ENCODE assay signal across 9 cellular contexts in the genomic region with DNA sequence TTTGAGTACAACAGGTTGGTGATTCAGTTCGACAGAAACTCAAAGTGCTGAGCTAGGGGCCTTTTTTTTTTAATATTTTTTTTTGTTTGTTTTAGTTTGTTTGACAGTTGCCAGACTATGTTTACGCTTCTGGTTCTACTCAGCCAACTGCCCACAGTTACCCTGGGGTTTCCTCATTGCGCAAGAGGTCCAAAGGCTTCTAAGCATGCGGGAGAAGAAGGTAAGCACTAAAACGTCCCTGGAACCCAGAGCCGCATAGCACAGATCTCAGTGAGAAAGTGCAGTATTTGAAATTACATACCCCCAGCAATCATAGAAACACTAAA. TPM values are rescaled to one million over a fixed set of nuclear protein-coding genes. Genes with fewer than 3 reads are reported as not detected.
DNase-seq lines count a peak whose midpoint lies in the region; ATAC-seq, FAIRE-seq and TF ChIP-seq lines count a peak whose summit lies in the region.
"Had no signal": no experiment of that assay in that cellular context is flagged by ENCODE, and none has a peak within 500 bp of the region (broad histone marks: within the 10 kb centered on the region; RNA-seq: fewer than 3 reads in every experiment).

No MANE protein-coding gene starts in this region.

- H3K18ac ChIP-seq in IMR-90 (ENCODE audit: low read depth, low read length) = no peak overlapping the region

- no peak for TF ChIP-seq POLR2A in IMR-90 (IDR thresholded peaks at IDR 0.05; ENCODE audit: low read depth, low read length)
- TF ChIP-seq POLR2A in GM12878 (IDR thresholded peaks at IDR 0.05; ENCODE audit: low read depth, low read length) = no peak

- no peak overlapping the region for H2BK15ac ChIP-seq in IMR-90 (ENCODE audit: low read depth, low read length)

- TF ChIP-seq RAD21 in IMR-90 (IDR thresholded peaks at IDR 0.05; ENCODE audit: low read length) = no peak
- TF ChIP-seq RAD21 in GM12878 (IDR thresholded peaks at IDR 0.05; ENCODE audit: insufficient read depth, low read depth, low read length) = no peak

- no peak overlapping the region for H4K8ac ChIP-seq in IMR-90 (ENCODE audit: low read depth in 2 of 2, low read length in 2 of 2)

- H3K9me1 ChIP-seq in IMR-90 (ENCODE audit: insufficient read depth, low read length) = no peaks in the 10 kb centered on the region

- H3K56ac ChIP-seq in IMR-90 (ENCODE audit: extremely low read depth, insufficient read depth, low read length) = no peak overlapping the region

- H3K36me3 Mint-ChIP-seq in T-helper 1 cell treated with Interleukin-12 subunit alpha and Interleukin-12 subunit beta and Interleukin-4 antibody, amounts not matched to agents 30 μg/mL and 1 μg/mL, for 36 hours (ENCODE audit: low read depth) = no peaks in the 10 kb centered on the region

- no peak overlapping the region for H4K5ac ChIP-seq in IMR-90 (ENCODE audit: low read depth, low read length)

- H3K27me3 ChIP-seq in IMR-90 (ENCODE audit: control insufficient read depth, insufficient read depth, low read length) (peaks cover 45% of the 10 kb centered on the region), GM12878 (replicated peaks in 1 of 2; ENCODE audit: control insufficient read depth in 2 of 2, insufficient read depth in 2 of 2, low read length in 1 of 2) (no peaks in the 10 kb centered on the region; a peak in 1 of 4 replicates), tibial artery (peaks cover 0 to 13% of the 10 kb centered on the region in 2 donors)
- H3K27me3 ChIP-seq: adrenal gland had no signal

- CTCF ChIA-PET in IMR-90 (lab: Yijun Ruan, JAX) = interaction anchor here (0.6 kb wide), 1 partner anchor 63 kb away, joined by 3 read pairs; no protein-coding TSS in a partner anchor
- CTCF ChIA-PET in GM12878 (lab: Yijun Ruan, JAX) = interaction anchor here (0.6 to 1.7 kb wide), 5 partner anchors 11 to 64 kb away, joined by 3 to 8 read pairs (median 6); no protein-coding TSS in a partner anchor

- peaks cover 23% of the 10 kb centered on the region for H3K27me3 Mint-ChIP-seq in T-helper 1 cell treated with Interleukin-12 subunit alpha and Interleukin-12 subunit beta and Interleukin-4 antibody, amounts not matched to agents 30 μg/mL and 1 μg/mL, for 36 hours (ENCODE audit: low read depth)

- H3K27ac ChIP-seq in IMR-90 (ENCODE audit: insufficient read depth, low read length) = no peak overlapping the region
- no peak overlapping the region for H3K27ac ChIP-seq in GM12878 (ENCODE audit: control insufficient read depth, insufficient read depth)
- no peak overlapping the region for H3K27ac ChIP-seq in tibial artery

- H3K9me3 ChIP-seq in IMR-90 (ENCODE audit: control insufficient read depth, insufficient read depth, low read length) (no peaks in the 10 kb centered on the region), GM12878 (replicated peaks; ENCODE audit: control insufficient read depth, insufficient read depth, low read length) (no peaks in the 10 kb centered on the region), tibial artery (no peaks in the 10 kb centered on the region)
- H3K9me3 ChIP-seq: adrenal gland had no signal

- RAD21 ChIA-PET in GM12878 (lab: Charles Lee; ENCODE audit: unreplicated experiment) = interaction anchor here (0.8 to 1.5 kb wide), 4 partner anchors 9 to 62 kb away, joined by 3 to 11 read pairs (median 4); a partner anchor contains a TSS

- TF ChIP-seq CTCF in IMR-90 (conservative IDR thresholded peaks at IDR 0.05; ENCODE audit: low read depth, low read length) (no peak), GM12878 (IDR thresholded peaks at IDR 0.05 in 2 of 3, conservative IDR thresholded peaks at IDR 0.05 in 1 of 3; ENCODE audit: control insufficient read depth in 2 of 3, extremely low read depth in 1 of 3, insufficient read depth in 1 of 3, low read depth in 3 of 3, low read length in 3 of 3) (no peak), tibial artery (IDR thresholded peaks at IDR 0.05) (no peak)

- H3K9ac ChIP-seq in IMR-90 (ENCODE audit: low read depth, low read length) (no peak overlapping the region), GM12878 (ENCODE audit: control insufficient read depth, insufficient read depth, low read length) (peak overlapping the region; percentile 90)

- SMC1A ChIA-PET in GM12878 (lab: Charles Lee; ENCODE audit: uncharacterized antibody, unreplicated experiment) = interaction anchor here (1.2 to 1.6 kb wide), 3 partner anchors 8 to 62 kb away, joined by 4 to 7 read pairs (median 5); a partner anchor contains a TSS

- H3K27ac Mint-ChIP-seq in T-helper 1 cell treated with Interleukin-12 subunit alpha and Interleukin-12 subunit beta and Interleukin-4 antibody, amounts not matched to agents 30 μg/mL and 1 μg/mL, for 36 hours = no peak overlapping the region

- TF ChIP-seq EP300 in GM12878 (IDR thresholded peaks at IDR 0.05; ENCODE audit: borderline replicate concordance in 1 of 2, control insufficient read depth in 1 of 2, low read depth in 2 of 2, low read length in 2 of 2) = no peak

- in situ Hi-C loops in IMR-90 (cut with MboI; ENCODE audit: low sequenced_read_pairs) (loop anchor here (25.0 kb wide), 1 partner anchor 232 kb away; no protein-coding TSS in a partner anchor), GM12878 (cut with MboI) (no loop called here)

- BruUV-seq in IMR-90 (replicated peaks; lab: Mats Ljungman, UMichigan) (no TSS peak), GM12878 (replicated peaks; lab: Mats Ljungman, UMichigan) (no TSS peak)

- H3K23ac ChIP-seq in IMR-90 (ENCODE audit: low read depth, low read length) = no peak overlapping the region

- H4K20me1 ChIP-seq in IMR-90 (ENCODE audit: insufficient read depth, low read length) (no peaks in the 10 kb centered on the region), GM12878 (ENCODE audit: control insufficient read depth, insufficient read depth) (no peaks in the 10 kb centered on the region)

- DNase-seq in T-helper 1 cell (no peak), IMR-90 (no peak), GM12878 (ENCODE audit: low read depth, low spot score) (no peak), left colon (peak; percentile 62 to 76), tibial artery (no peak), cerebellar nuclear complex (lab: John Stamatoyannopoulos, UW) (no peak)
- DNase-seq in stimulated activated CD4-positive, alpha-beta T cell treated with anti-CD3 and anti-CD28 coated beads, Interleukin-4, amount 100 ng/mL, for 4 hours = no peak

- H3K9me3 Mint-ChIP-seq in T-helper 1 cell treated with Interleukin-12 subunit alpha and Interleukin-12 subunit beta and Interleukin-4 antibody, amounts not matched to agents 30 μg/mL and 1 μg/mL, for 36 hours = no peaks in the 10 kb centered on the region

- H2BK20ac ChIP-seq in IMR-90 (ENCODE audit: low read depth, low read length) = no peak overlapping the region

- H2AFZ ChIP-seq in IMR-90 (replicated peaks; ENCODE audit: low read length, poor library complexity) = peak overlapping the region; percentile 71
- H2AFZ ChIP-seq in GM12878 (ENCODE audit: control insufficient read depth, low read depth, low read length) = peak overlapping the region; percentile 95

- H3K4me1 ChIP-seq in IMR-90 (ENCODE audit: control insufficient read depth, insufficient read depth, low read length) (peaks cover 4% of the 10 kb centered on the region; the same call in 1 of the 2 replicates), GM12878 (ENCODE audit: control insufficient read depth, insufficient read depth, low read length) (no peaks in the 10 kb centered on the region; the same call in 1 of the 2 replicates), tibial artery (peaks cover 0 to 11% (median 9%) of the 10 kb centered on the region in 4 donors)

- POLR2A ChIA-PET in IMR-90 (lab: Charles Lee; ENCODE audit: unreplicated experiment) (no interaction called here), GM12878 (lab: Charles Lee) (interaction anchor here (1.2 to 1.8 kb wide), 3 partner anchors 8 to 21 kb away, joined by 4 to 5 read pairs (median 4); no protein-coding TSS in a partner anchor)

- H3K4me3 ChIP-seq in IMR-90 (ENCODE audit: insufficient read depth, low read depth, low read length) (peak overlapping the region; percentile 92; the same call in 1 of the 2 replicates), GM12878 (peak overlapping the region; percentile 84), tibial artery (peak overlapping the region; percentile 48 to 53)

- ATAC-seq in IMR-90 (ENCODE audit: low read depth) (no peak), GM12878 (peak; percentile 26), left colon (peak; percentile 74)

- no peak overlapping the region for H2AK9ac ChIP-seq in IMR-90 (replicated peaks; ENCODE audit: low read depth, low read length, poor library complexity)

- H4K91ac ChIP-seq in IMR-90 (ENCODE audit: insufficient read depth, low read depth, low read length) = no peak overlapping the region

- intact Hi-C loops in IMR-90 (cut with micrococcal nuclease) (no loop called here), GM12878 (cut with micrococcal nuclease; ENCODE audit: unreplicated experiment) (no loop called here), left colon (cut with DNase I, micrococcal nuclease) (no loop called here), tibial artery (cut with DNase I; ENCODE audit: low total_unique reads) (no loop called here)

- FAIRE-seq in GM12878 (lab: Jason Lieb, UNC) = no peak

- H3K4ac ChIP-seq in IMR-90 (ENCODE audit: low read depth, low read length) = no peak overlapping the region

- peaks cover 8% of the 10 kb centered on the region for H3K4me1 Mint-ChIP-seq in T-helper 1 cell treated with Interleukin-12 subunit alpha and Interleukin-12 subunit beta and Interleukin-4 antibody, amounts not matched to agents 30 μg/mL and 1 μg/mL, for 36 hours (ENCODE audit: low read depth)

- no peak overlapping the region for H3K14ac ChIP-seq in IMR-90 (replicated peaks; ENCODE audit: low read depth, low read length)

- H3K36me3 ChIP-seq in IMR-90 (ENCODE audit: control insufficient read depth, insufficient read depth, low read length) = no peaks in the 10 kb centered on the region
- no peaks in the 10 kb centered on the region for H3K36me3 ChIP-seq in GM12878 (ENCODE audit: control insufficient read depth in 2 of 2, insufficient read depth in 2 of 2, low read length in 1 of 2)
- no peaks in the 10 kb centered on the region for H3K36me3 ChIP-seq in tibial artery
- H3K36me3 ChIP-seq: adrenal gland had no signal

- H3K79me2 ChIP-seq in GM12878 (ENCODE audit: control insufficient read depth, insufficient read depth, low read length) = no peaks in the 10 kb centered on the region; the same call in 1 of the 2 replicates

- whole genome bisulfite sequencing in IMR-90 (ENCODE audit: extremely low coverage in 2 of 2, insufficient read length in 1 of 2), 2 experiments = no CpG with 5 or more reads among the region's 6 CpGs
- 13% methylated on average over 6 of the region's 6 CpGs for WGBS in GM12878 (ENCODE audit: insufficient coverage, insufficient replicate concordance, low lambda C conversion rate, missing lambda C conversion rate)

- H2BK5ac ChIP-seq in IMR-90 (ENCODE audit: low read depth, low read length, poor library complexity, severe bottlenecking) = no peak overlapping the region

- H3K4me2 ChIP-seq in IMR-90 (ENCODE audit: low read depth, low read length) = peak overlapping the region; percentile 95; the same call in 1 of the 2 replicates
- peak overlapping the region; percentile 90 for H3K4me2 ChIP-seq in GM12878 (ENCODE audit: control insufficient read depth, insufficient read depth)

- H3K79me1 ChIP-seq in IMR-90 (ENCODE audit: low read depth in 1 of 2, low read length in 2 of 2) = no peaks in the 10 kb centered on the region

- dilution Hi-C loops in IMR-90 (cut with HindIII; ENCODE audit: low sequenced_read_pairs, unreplicated experiment) = no loop called here

- H3K4me3 Mint-ChIP-seq in T-helper 1 cell treated with Interleukin-12 subunit alpha and Interleukin-12 subunit beta and Interleukin-4 antibody, amounts not matched to agents 30 μg/mL and 1 μg/mL, for 36 hours = peak overlapping the region; percentile 44

- H2BK120ac ChIP-seq in IMR-90 (ENCODE audit: low read depth, low read length) = no peak overlapping the region

- H2AK5ac ChIP-seq in IMR-90 (ENCODE audit: low read depth, low read length) = no peak overlapping the region

RNA-seq across cellular contexts. Expression of a gene that starts 0.6 kb away (rescaled TPM):
- total RNA-seq in IMR-90 (2012; rRNA removed) = not detected in 2 replicates
- polyA plus RNA-seq in IMR-90 (2012; rRNA removed) = not detected in 2 replicates
- polyA plus RNA-seq in IMR-90 (2012; cell fraction: cytosol; rRNA removed) = not detected in 2 replicates
- not detected in 2 replicates for polyA plus RNA-seq in IMR-90 (2012; cell fraction: nucleus; rRNA removed; ENCODE audit: low replicate concordance)
- 3.3 and 3.5 TPM in 2 replicates for total RNA-seq in GM12878 (2013; cell fraction: nucleolus; rRNA removed)
- total RNA-seq in GM12878 (2014; rRNA removed) = 2.3 and 2.8 TPM in 2 replicates
- 2.5 and 2.6 TPM in 2 replicates for total RNA-seq in GM12878 (2014; rRNA removed; fragmentation: Illumina TruSeq; extraction: Trizol)
- total RNA-seq in GM12878 (2021) = 2.1 and 2.7 TPM in 2 replicates
- polyA plus RNA-seq in GM12878 (2011; ENCODE audit: low read depth) = 0.52 TPM
- polyA plus RNA-seq in GM12878 (2011; rRNA removed) = 4.9 and 6.2 TPM in 2 replicates
- polyA plus RNA-seq in GM12878 (2011; cell fraction: cytosol; rRNA removed) = 2.4 and 2.7 TPM in 2 replicates
- polyA plus RNA-seq in GM12878 (2011; cell fraction: nucleus; rRNA removed) = 1.2 and 1.4 TPM in 2 replicates
- 0.81 and 0.88 TPM in 2 replicates for polyA plus RNA-seq in GM12878 (2012)
- 2.5 and 3.2 TPM in 2 replicates for polyA plus RNA-seq in GM12878 (2014; fragmentation: Illumina TruSeq; extraction: Trizol)
- 1 to 10 TPM; 1.0 to 1.1 TPM for polyA plus RNA-seq in GM12878 (2014; fragmentation: Nextera tagmentation; extraction: Ambion mirVana)
- polyA plus RNA-seq in GM12878 (2014; rRNA removed) = 1.5 and 1.7 TPM in 2 replicates
- polyA plus RNA-seq in GM12878 (2016; fragmentation: Nextera tagmentation; extraction: Ambion mirVana) = under 1 TPM; 0.55 to 0.63 TPM
- 2.5 and 2.7 TPM in 2 replicates for polyA minus RNA-seq in GM12878 (2011; rRNA and poly(A)+ RNA removed)
- polyA minus RNA-seq in GM12878 (2011; cell fraction: cytosol; rRNA and poly(A)+ RNA removed) = 1.1 and 2.2 TPM in 2 replicates
- polyA minus RNA-seq in GM12878 (2011; cell fraction: nucleus; rRNA and poly(A)+ RNA removed) = 0.73 and 1.6 TPM in 2 replicates
- total RNA-seq in left colon = 10 to 100 TPM; 15.8 to 19.0 TPM

RNA-seq across cellular contexts. Expression of a gene that starts 35.9 kb away (rescaled TPM):
- total RNA-seq in IMR-90 (2012; rRNA removed) (not detected in 2 replicates), GM12878 (2014; rRNA removed) (0.16 and 0.23 TPM in 2 replicates), GM12878 (2014; rRNA removed; fragmentation: Illumina TruSeq; extraction: Trizol) (0.27 and 0.78 TPM in 2 replicates), GM12878 (2021) (0.05 and 0.11 TPM in 2 replicates), left colon (not detected)
- polyA plus RNA-seq in IMR-90 (2012; rRNA removed) (not detected in 2 replicates), GM12878 (2011; rRNA removed) (0.16 and 0.32 TPM in 2 replicates), GM12878 (2014; fragmentation: Illumina TruSeq; extraction: Trizol) (0.10 TPM in 1 of 2 replicates, not detected in the other), GM12878 (2014; fragmentation: Nextera tagmentation; extraction: Ambion mirVana) (under 1 TPM; 0.11 to 0.57 TPM), GM12878 (2014; rRNA removed) (0.05 and 0.09 TPM in 2 replicates), GM12878 (2016; fragmentation: Nextera tagmentation; extraction: Ambion mirVana) (under 1 TPM; 0.05 to 0.20 TPM)
- not detected in 2 replicates for polyA plus RNA-seq in IMR-90 (2012; cell fraction: cytosol; rRNA removed)
- not detected in 2 replicates for polyA plus RNA-seq in IMR-90 (2012; cell fraction: nucleus; rRNA removed; ENCODE audit: low replicate concordance)
- 0.46 and 0.78 TPM in 2 replicates for total RNA-seq in GM12878 (2013; cell fraction: nucleolus; rRNA removed)
- 0.08 TPM for polyA plus RNA-seq in GM12878 (2011; ENCODE audit: low read depth)
- 0.03 and 0.05 TPM in 2 replicates for polyA plus RNA-seq in GM12878 (2011; cell fraction: cytosol; rRNA removed)
- polyA plus RNA-seq in GM12878 (2011; cell fraction: nucleus; rRNA removed) = 0.12 and 0.18 TPM in 2 replicates
- 0.10 and 0.24 TPM in 2 replicates for polyA plus RNA-seq in GM12878 (2012)
- 0.07 and 0.10 TPM in 2 replicates for polyA minus RNA-seq in GM12878 (2011; rRNA and poly(A)+ RNA removed)
- not detected in 2 replicates for polyA minus RNA-seq in GM12878 (2011; cell fraction: cytosol; rRNA and poly(A)+ RNA removed)
- 0.24 and 0.38 TPM in 2 replicates for polyA minus RNA-seq in GM12878 (2011; cell fraction: nucleus; rRNA and poly(A)+ RNA removed)

Comparison
In these comparisons a context has a peak if more than half of its experiments do, and no peak if none do; other contexts are left out.
1. DNase-seq: peak in left colon (2 of 2); none in T-helper 1 cell (0 of 5), IMR-90 (single experiment), GM12878 (single experiment), tibial artery (0 of 2), cerebellar nuclear complex (0 of 2) and stimulated activated CD4-positive, alpha-beta T cell treated with anti-CD3 and anti-CD28 coated beads, Interleukin-4, amount 100 ng/mL, for 4 hours (0 of 2).
2. Peak in every context shown above with its lines, with median percentiles within 50 percentile points of each other: H3K4me3 ChIP-seq.